ENCODE assay signal across 1 cellular context in the genomic region with DNA sequence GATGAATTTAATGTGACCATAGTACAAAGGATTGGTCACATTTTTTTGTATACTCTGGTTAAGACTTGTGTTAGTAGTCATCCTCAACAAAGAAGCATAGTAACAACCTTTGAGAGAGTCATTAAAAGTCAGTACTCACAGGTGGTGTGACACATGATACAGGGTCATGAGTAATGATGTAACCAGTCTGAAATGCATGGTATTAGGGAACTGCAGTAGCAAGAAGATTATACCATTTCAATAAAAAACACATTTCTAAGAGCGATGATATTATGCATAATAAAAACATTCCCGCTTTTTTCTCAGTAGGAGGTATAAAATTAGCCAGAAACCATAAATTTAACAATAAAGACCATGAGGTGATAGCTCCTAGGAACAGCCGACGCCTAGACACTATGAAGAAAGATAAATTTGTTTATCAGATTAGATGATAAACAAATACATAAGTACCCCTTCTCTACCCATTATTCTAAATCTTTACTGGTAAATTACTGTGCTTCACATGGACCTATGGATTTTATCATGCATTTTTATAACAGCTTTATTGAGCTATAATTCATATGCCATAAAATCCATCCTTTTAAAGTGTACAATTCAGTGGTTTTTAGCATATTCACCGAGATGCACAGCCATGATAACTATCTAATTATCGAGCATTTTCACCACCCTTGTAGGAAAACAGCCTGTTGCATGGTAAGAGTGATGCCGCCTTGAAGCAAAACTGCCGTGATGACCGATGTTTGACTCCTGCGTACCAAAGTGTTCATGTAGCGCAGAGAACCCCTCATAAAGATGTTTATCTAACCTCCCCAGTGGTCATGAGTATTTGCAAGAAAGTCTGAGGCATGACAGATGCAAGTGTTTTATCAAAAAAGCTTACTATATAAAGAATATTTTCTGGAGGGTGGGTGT.
TF ChIP-seq lines count a peak whose summit lies in the region.

No MANE protein-coding gene starts in this region.

TF ChIP-seq in K562, 482 proteins besides CTCF, POLR2A, EP300 and RAD21 (continued from another document):
- TF ChIP-seq CHD7 (IDR thresholded peaks at IDR 0.05; ENCODE audit: low read depth, low read length) (no peak), SMARCA4 (IDR thresholded peaks at IDR 0.05) (peak; percentile 63; the same call in 1 of the 2 replicates), RAD51 (IDR thresholded peaks at IDR 0.05; ENCODE audit: borderline replicate concordance, low read depth) (0 out of 2 replicates have a peak, but pooled peaks have one; percentile 36), ETV5 (CRISPR knock-in tag; IDR thresholded peaks at IDR 0.05; ENCODE audit: low read depth) (no peak), BRD9 (IDR thresholded peaks at IDR 0.05; ENCODE audit: low read depth, partially characterized antibody) (peak; percentile 78), ZNF175 (CRISPR knock-in tag; IDR thresholded peaks at IDR 0.05; ENCODE audit: low read depth) (peak; percentile 8; the same call in 1 of the 2 replicates), HMG20B (CRISPR knock-in tag; IDR thresholded peaks at IDR 0.05) (no peak), LEF1 (IDR thresholded peaks at IDR 0.05) (peak; percentile 34), MBD1 (CRISPR knock-in tag; IDR thresholded peaks at IDR 0.05) (no peak), ARID1B (IDR thresholded peaks at IDR 0.05) (0 out of 2 replicates have a peak, but pooled peaks have one; percentile 45), KLF16 (IDR thresholded peaks at IDR 0.05) (no peak), ATF7 (IDR thresholded peaks at IDR 0.05) (peak; percentile 90), ATF1 (CRISPR knock-in tag; IDR thresholded peaks at IDR 0.05) (no peak), ATF1 (tag; IDR thresholded peaks at IDR 0.05) (0 out of 2 replicates have a peak, but pooled peaks have one; percentile 12), ARNT (IDR thresholded peaks at IDR 0.05) (0 out of 4 replicates have a peak, but pooled peaks of 1 of the 2 experiments have one; percentile 37), POLR2G (IDR thresholded peaks at IDR 0.05; ENCODE audit: low read depth, low read length) (0 out of 2 replicates have a peak, but pooled peaks have one; percentile 31), NR2C1 (IDR thresholded peaks at IDR 0.05) (peak; percentile 49; the same call in 1 of the 2 replicates), NR2C1 (tag; IDR thresholded peaks at IDR 0.05) (no peak), RNF2 (IDR thresholded peaks at IDR 0.05) (peak; percentile 50; the same call in 1 of the 2 replicates), ZNF263 (CRISPR knock-in tag; IDR thresholded peaks at IDR 0.05; ENCODE audit: borderline replicate concordance) (no peak), KDM1A (IDR thresholded peaks at IDR 0.05) (0 out of 4 replicates have a peak, but pooled peaks of 1 of the 2 experiments have one; percentile 3), CHD2 (IDR thresholded peaks at IDR 0.05; ENCODE audit: low read depth, low read length) (no peak), TFAM (CRISPR knock-in tag; conservative IDR thresholded peaks at IDR 0.05) (no peak), SPI1 (IDR thresholded peaks at IDR 0.05; ENCODE audit: borderline replicate concordance, low read depth, low read length) (peak; percentile 37; the same call in 1 of the 2 replicates)
- TF ChIP-seq, protein P1, sequence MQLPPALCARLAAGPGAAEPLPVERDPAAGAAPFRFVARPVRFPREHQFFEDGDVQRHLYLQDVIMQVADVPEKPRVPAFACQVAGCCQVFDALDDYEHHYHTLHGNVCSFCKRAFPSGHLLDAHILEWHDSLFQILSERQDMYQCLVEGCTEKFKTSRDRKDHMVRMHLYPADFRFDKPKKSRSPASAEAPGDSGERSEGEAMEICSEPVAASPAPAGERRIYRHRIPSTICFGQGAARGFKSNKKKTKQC (CRISPR knock-in tag; IDR thresholded peaks at IDR 0.05) = no peak
- TF ChIP-seq, protein P2, sequence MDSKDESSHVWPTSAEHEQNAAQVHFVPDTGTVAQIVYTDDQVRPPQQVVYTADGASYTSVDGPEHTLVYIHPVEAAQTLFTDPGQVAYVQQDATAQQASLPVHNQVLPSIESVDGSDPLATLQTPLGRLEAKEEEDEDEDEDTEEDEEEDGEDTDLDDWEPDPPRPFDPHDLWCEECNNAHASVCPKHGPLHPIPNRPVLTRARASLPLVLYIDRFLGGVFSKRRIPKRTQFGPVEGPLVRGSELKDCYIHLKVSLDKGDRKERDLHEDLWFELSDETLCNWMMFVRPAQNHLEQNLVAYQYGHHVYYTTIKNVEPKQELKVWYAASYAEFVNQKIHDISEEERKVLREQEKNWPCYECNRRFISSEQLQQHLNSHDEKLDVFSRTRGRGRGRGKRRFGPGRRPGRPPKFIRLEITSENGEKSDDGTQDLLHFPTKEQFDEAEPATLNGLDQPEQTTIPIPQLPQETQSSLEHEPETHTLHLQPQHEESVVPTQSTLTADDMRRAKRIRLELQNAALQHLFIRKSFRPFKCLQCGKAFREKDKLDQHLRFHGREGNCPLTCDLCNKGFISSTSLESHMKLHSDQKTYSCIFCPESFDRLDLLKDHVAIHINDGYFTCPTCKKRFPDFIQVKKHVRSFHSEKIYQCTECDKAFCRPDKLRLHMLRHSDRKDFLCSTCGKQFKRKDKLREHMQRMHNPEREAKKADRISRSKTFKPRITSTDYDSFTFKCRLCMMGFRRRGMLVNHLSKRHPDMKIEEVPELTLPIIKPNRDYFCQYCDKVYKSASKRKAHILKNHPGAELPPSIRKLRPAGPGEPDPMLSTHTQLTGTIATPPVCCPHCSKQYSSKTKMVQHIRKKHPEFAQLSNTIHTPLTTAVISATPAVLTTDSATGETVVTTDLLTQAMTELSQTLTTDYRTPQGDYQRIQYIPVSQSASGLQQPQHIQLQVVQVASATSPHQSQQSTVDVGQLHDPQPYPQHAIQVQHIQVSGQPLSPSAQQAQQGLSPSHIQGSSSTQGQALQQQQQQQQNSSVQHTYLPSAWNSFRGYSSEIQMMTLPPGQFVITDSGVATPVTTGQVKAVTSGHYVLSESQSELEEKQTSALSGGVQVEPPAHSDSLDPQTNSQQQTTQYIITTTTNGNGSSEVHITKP (IDR thresholded peaks at IDR 0.05; ENCODE audit: partially characterized antibody) = peak; percentile 22
- TF ChIP-seq, protein P3, sequence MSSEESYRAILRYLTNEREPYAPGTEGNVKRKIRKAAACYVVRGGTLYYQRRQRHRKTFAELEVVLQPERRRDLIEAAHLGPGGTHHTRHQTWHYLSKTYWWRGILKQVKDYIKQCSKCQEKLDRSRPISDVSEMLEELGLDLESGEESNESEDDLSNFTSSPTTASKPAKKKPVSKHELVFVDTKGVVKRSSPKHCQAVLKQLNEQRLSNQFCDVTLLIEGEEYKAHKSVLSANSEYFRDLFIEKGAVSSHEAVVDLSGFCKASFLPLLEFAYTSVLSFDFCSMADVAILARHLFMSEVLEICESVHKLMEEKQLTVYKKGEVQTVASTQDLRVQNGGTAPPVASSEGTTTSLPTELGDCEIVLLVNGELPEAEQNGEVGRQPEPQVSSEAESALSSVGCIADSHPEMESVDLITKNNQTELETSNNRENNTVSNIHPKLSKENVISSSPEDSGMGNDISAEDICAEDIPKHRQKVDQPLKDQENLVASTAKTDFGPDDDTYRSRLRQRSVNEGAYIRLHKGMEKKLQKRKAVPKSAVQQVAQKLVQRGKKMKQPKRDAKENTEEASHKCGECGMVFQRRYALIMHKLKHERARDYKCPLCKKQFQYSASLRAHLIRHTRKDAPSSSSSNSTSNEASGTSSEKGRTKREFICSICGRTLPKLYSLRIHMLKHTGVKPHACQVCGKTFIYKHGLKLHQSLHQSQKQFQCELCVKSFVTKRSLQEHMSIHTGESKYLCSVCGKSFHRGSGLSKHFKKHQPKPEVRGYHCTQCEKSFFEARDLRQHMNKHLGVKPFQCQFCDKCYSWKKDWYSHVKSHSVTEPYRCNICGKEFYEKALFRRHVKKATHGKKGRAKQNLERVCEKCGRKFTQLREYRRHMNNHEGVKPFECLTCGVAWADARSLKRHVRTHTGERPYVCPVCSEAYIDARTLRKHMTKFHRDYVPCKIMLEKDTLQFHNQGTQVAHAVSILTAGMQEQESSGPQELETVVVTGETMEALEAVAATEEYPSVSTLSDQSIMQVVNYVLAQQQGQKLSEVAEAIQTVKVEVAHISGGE (CRISPR knock-in tag; IDR thresholded peaks at IDR 0.05) = 0 out of 6 replicates have a peak, but pooled peaks of 1 of the 3 experiments have one; percentile 11
TF ChIP-seq in K562: peak in this region for 69.
